20 cellular contexts compared by ENCODE assay signal in the genomic region with DNA sequence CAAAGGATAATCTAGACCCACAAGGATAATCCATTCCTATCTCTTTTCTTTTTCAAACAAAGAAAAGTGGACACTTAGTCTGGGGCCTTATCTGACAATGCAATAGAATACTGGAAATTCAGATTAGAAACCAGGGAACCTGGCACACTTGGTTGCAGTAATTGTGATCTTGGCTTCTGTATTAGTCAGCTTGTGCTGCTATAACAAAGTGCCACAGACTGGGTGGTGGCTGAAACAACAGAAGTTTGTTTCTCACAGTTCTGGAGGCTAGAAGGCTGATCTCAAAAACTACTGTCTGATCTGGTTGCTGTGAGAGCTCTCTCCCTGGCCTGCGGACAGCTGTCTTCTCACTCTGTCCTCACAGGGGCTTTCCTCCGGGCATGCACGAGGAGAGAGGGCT. TPM values are rescaled to one million over a fixed set of nuclear protein-coding genes. Genes with fewer than 3 reads are reported as not detected.
DNase-seq lines count a peak whose midpoint lies in the region; ATAC-seq, FAIRE-seq and TF ChIP-seq lines count a peak whose summit lies in the region.
"Had no signal": no experiment of that assay in that cellular context is flagged by ENCODE, and none has a peak within 500 bp of the region (broad histone marks: within the 10 kb centered on the region; RNA-seq: fewer than 3 reads in every experiment).

No MANE protein-coding gene starts in this region.

- H3K4me3 ChIP-seq in HepG2 (replicated peaks in 1 of 3; ENCODE audit: insufficient read depth in 1 of 3, low read depth in 2 of 3, low read length in 3 of 3), result no peak overlapping the region
- no peak overlapping the region for H3K4me3 ChIP-seq in right lobe of liver
- no peak overlapping the region for H3K4me3 ChIP-seq in mesenchymal stem cell (ENCODE audit: insufficient read depth in 1 of 2, low read depth in 1 of 2, low read length in 2 of 2)
- H3K4me3 ChIP-seq in transverse colon, result no peak overlapping the region
- H3K4me3 ChIP-seq: GM23338 had no signal

- H2AFZ ChIP-seq in HepG2 (ENCODE audit: low read length) (no peak overlapping the region), mesenchymal stem cell (ENCODE audit: low read depth, low read length) (no peak overlapping the region)
- H2AFZ ChIP-seq: GM23338 had no signal

- no peak overlapping the region for H3K27ac ChIP-seq in HepG2 (ENCODE audit: extremely low read length, insufficient read depth, low read length)
- no peak overlapping the region for H3K27ac ChIP-seq in right lobe of liver
- no peak overlapping the region for H3K27ac ChIP-seq in mesenchymal stem cell (ENCODE audit: low read length, poor library complexity, severe bottlenecking)
- H3K27ac ChIP-seq in foreskin keratinocyte, result no peak overlapping the region
- H3K27ac ChIP-seq in transverse colon, result no peak overlapping the region

- BruUV-seq in HepG2 (replicated peaks; lab: Mats Ljungman, UMichigan), result no TSS peak

- no peaks in the 10 kb centered on the region for H3K9me3 Mint-ChIP-seq in progenitor cell of endocrine pancreas (ENCODE audit: low read depth)
- H3K9me3 Mint-ChIP-seq: CD4-positive, alpha-beta memory T cell; GM23338; H9 had no signal

- H2BK15ac ChIP-seq in mesenchymal stem cell (ENCODE audit: low read depth, poor library complexity, severe bottlenecking), result peak overlapping the region; percentile 34

- H3K9me3 ChIP-seq in HepG2 (ENCODE audit: low read length) (no peaks in the 10 kb centered on the region), right lobe of liver (no peaks in the 10 kb centered on the region), mesenchymal stem cell (ENCODE audit: control insufficient read depth, low read length) (no peaks in the 10 kb centered on the region), transverse colon (no peaks in the 10 kb centered on the region)

- POLR2A ChIA-PET in HepG2 (lab: Yijun Ruan, JAX), result no interaction called here

- peaks cover 14% of the 10 kb centered on the region; the same call in 1 of the 2 replicates for H3K4me1 ChIP-seq in HepG2 (ENCODE audit: insufficient read depth, low read length)
- no peaks in the 10 kb centered on the region for H3K4me1 ChIP-seq in right lobe of liver
- peaks cover 5% of the 10 kb centered on the region for H3K4me1 ChIP-seq in mesenchymal stem cell (ENCODE audit: control insufficient read depth, insufficient read depth, low read depth, low read length)
- H3K4me1 ChIP-seq in foreskin keratinocyte, result peaks cover 15% of the 10 kb centered on the region
- peaks cover 0 to 6% (median 0%) of the 10 kb centered on the region in 4 donors for H3K4me1 ChIP-seq in transverse colon

- no peak for TF ChIP-seq RAD21 in HepG2 (CRISPR knock-in tag; IDR thresholded peaks at IDR 0.05)

- H3K79me2 ChIP-seq in HepG2 (ENCODE audit: insufficient read depth, low read length), result no peaks in the 10 kb centered on the region

- no peak overlapping the region for H3K14ac ChIP-seq in mesenchymal stem cell (ENCODE audit: low read length in 2 of 2)

- peaks cover 1% of the 10 kb centered on the region for H3K36me3 Mint-ChIP-seq in progenitor cell of endocrine pancreas (ENCODE audit: insufficient read depth)
- H3K36me3 Mint-ChIP-seq: CD4-positive, alpha-beta memory T cell had no signal

- no peak for DNase-seq in HepG2 (ENCODE audit: low spot score)
- no peak for DNase-seq in right lobe of liver
- DNase-seq in OCI-M1 (lab: John Stamatoyannopoulos, UW), result peak; percentile 20
- no peak for DNase-seq in mesenchymal stem cell
- no peak for DNase-seq in foreskin keratinocyte
- no peak for DNase-seq in transverse colon
- DNase-seq in progenitor cell of endocrine pancreas (ENCODE audit: low spot score, unreplicated experiment), result no peak
- DNase-seq: 8988T; C1 segment of cervical spinal cord; Calu3; CD4-positive, alpha-beta memory T cell; COR-L47; DMS53; DMS79 treated with DMSO at 0.1 percent for 48 hours; GF-D8; H9 had no signal

- peaks cover 0 to 6% of the 10 kb centered on the region in 2 experiments; a peak in 1 of 5 replicates for H3K27me3 ChIP-seq in HepG2 (ENCODE audit: control insufficient read depth in 1 of 2, insufficient read depth in 2 of 2, low read length in 2 of 2)
- no peaks in the 10 kb centered on the region for H3K27me3 ChIP-seq in right lobe of liver
- no peaks in the 10 kb centered on the region for H3K27me3 ChIP-seq in mesenchymal stem cell (ENCODE audit: control insufficient read depth in 1 of 2, insufficient read depth in 1 of 2, low read length in 2 of 2)
- H3K27me3 ChIP-seq in foreskin keratinocyte, result no peaks in the 10 kb centered on the region
- H3K27me3 ChIP-seq in transverse colon, result no peaks in the 10 kb centered on the region

- H3K4ac ChIP-seq in mesenchymal stem cell (ENCODE audit: low read depth in 1 of 2, low read length in 2 of 2), result no peak overlapping the region

- no peak overlapping the region for H2BK12ac ChIP-seq in mesenchymal stem cell (ENCODE audit: low read length in 2 of 2)

- no peak for ATAC-seq in HepG2
- no peak for ATAC-seq in right lobe of liver
- no peak for ATAC-seq in foreskin keratinocyte
- ATAC-seq: GM23338, HCT116 had no signal

- no peak overlapping the region for H3K4me2 ChIP-seq in HepG2 (ENCODE audit: low read depth, low read length)
- no peak overlapping the region for H3K4me2 ChIP-seq in mesenchymal stem cell (ENCODE audit: low read length, poor library complexity, severe bottlenecking)
- H3K4me2 ChIP-seq: GM23338 had no signal

- CTCF ChIA-PET in HepG2 (lab: Yijun Ruan, JAX; ENCODE audit: low intra/inter-chr PET ratio, low total read pairs), result no interaction called here

- H3K4me3 Mint-ChIP-seq in progenitor cell of endocrine pancreas (ENCODE audit: low read depth), result no peak overlapping the region
- H3K4me3 Mint-ChIP-seq: CD4-positive, alpha-beta memory T cell; GM23338; H9 had no signal

- WGBS in HepG2 (ENCODE audit: low lambda C conversion rate), result 25% methylated on average over 3 of the region's 3 CpGs
- WGBS in right lobe of liver (ENCODE audit: insufficient coverage, low coverage, low lambda C conversion rate, missing lambda C conversion rate), result 77% methylated on average over 3 of the region's 3 CpGs
- WGBS in mesenchymal stem cell, result 92% methylated on average over 3 of the region's 3 CpGs
- 91% methylated on average over 3 of the region's 3 CpGs; no CpG with 5 or more reads in 1 of the 2 donors for WGBS in transverse colon (ENCODE audit: low coverage in 1 of 2), 2 donors

- H3K79me1 ChIP-seq in mesenchymal stem cell (replicated peaks; ENCODE audit: low read length, poor library complexity, severe bottlenecking), result no peaks in the 10 kb centered on the region

- no peaks in the 10 kb centered on the region for H4K20me1 ChIP-seq in HepG2 (ENCODE audit: insufficient read depth, low read length)

- FAIRE-seq in HepG2 (lab: Jason Lieb, UNC), result no peak
- FAIRE-seq: GM12891, GM18507 had no signal

- in situ Hi-C loops in HepG2 (cut with HindIII; ENCODE audit: extremely low pct_ligation_motif_present, low pct_unique_long_range_greater_than_20kb) (no loop called here), transverse colon (cut with MboI; ENCODE audit: low pct_ligation_motif_present in 1 of 4, low pct_unique_long_range_greater_than_20kb in 1 of 4, low sequenced_read_pairs in 3 of 4) (no loop called here)

- TF ChIP-seq POLR2A in HepG2 (IDR thresholded peaks at IDR 0.05; ENCODE audit: insufficient read depth in 1 of 2, low read depth in 2 of 2, low read length in 2 of 2) (no peak), right lobe of liver (IDR thresholded peaks at IDR 0.05) (no peak), transverse colon (IDR thresholded peaks at IDR 0.05) (no peak)

- H4K91ac ChIP-seq in mesenchymal stem cell (ENCODE audit: low read length), result no peak overlapping the region

- H3K36me3 ChIP-seq in HepG2 (replicated peaks in 1 of 2; ENCODE audit: control insufficient read depth in 1 of 2, insufficient read depth in 2 of 2, low read length in 2 of 2) (no peaks in the 10 kb centered on the region), right lobe of liver (no peaks in the 10 kb centered on the region), mesenchymal stem cell (ENCODE audit: control insufficient read depth in 1 of 2, insufficient read depth in 2 of 2, low read depth in 1 of 2, low read length in 2 of 2) (no peaks in the 10 kb centered on the region), transverse colon (no peaks in the 10 kb centered on the region)

- H3K18ac ChIP-seq in mesenchymal stem cell (ENCODE audit: low read depth in 1 of 2, low read length in 2 of 2), result no peak overlapping the region

- no peak overlapping the region for H4K8ac ChIP-seq in mesenchymal stem cell (ENCODE audit: low read length)

- H2BK120ac ChIP-seq in mesenchymal stem cell (ENCODE audit: low read depth, low read length), result no peak overlapping the region

- H3K4me1 Mint-ChIP-seq in progenitor cell of endocrine pancreas (ENCODE audit: low read depth), result peaks cover 5% of the 10 kb centered on the region
- H3K4me1 Mint-ChIP-seq: CD4-positive, alpha-beta memory T cell; GM23338; H9 had no signal

- TF ChIP-seq CTCF in HepG2 (CRISPR knock-in tag; IDR thresholded peaks at IDR 0.05) (no peak), right lobe of liver (IDR thresholded peaks at IDR 0.05) (no peak), foreskin keratinocyte (conservative IDR thresholded peaks at IDR 0.05) (no peak), transverse colon (IDR thresholded peaks at IDR 0.05) (no peak), progenitor cell of endocrine pancreas (IDR thresholded peaks at IDR 0.05; ENCODE audit: unreplicated experiment) (no peak)

- H3K23ac ChIP-seq in mesenchymal stem cell (ENCODE audit: low read length in 2 of 2), result no peak overlapping the region

- no peaks in the 10 kb centered on the region for H3K27me3 Mint-ChIP-seq in progenitor cell of endocrine pancreas

- no peak for TF ChIP-seq EP300 in HepG2 (IDR thresholded peaks at IDR 0.05; ENCODE audit: low read depth in 2 of 2, low read length in 2 of 2)
- TF ChIP-seq EP300 in HepG2 (CRISPR knock-in tag; IDR thresholded peaks at IDR 0.05; ENCODE audit: borderline replicate concordance), result no peak
- TF ChIP-seq EP300 in transverse colon (IDR thresholded peaks at IDR 0.05; ENCODE audit: low read depth), result no peak

- no peak overlapping the region for H2BK5ac ChIP-seq in mesenchymal stem cell (ENCODE audit: low read depth, low read length, poor library complexity, severe bottlenecking)

- H3K9ac ChIP-seq in HepG2 (ENCODE audit: insufficient read depth, low read depth, low read length), result no peak overlapping the region
- H3K9ac ChIP-seq in mesenchymal stem cell (ENCODE audit: low read length), result no peak overlapping the region

- no peak overlapping the region for H3K27ac Mint-ChIP-seq in progenitor cell of endocrine pancreas
- H3K27ac Mint-ChIP-seq: CD4-positive, alpha-beta memory T cell; GM23338; H9 had no signal

- intact Hi-C loops in HepG2 (cut with micrococcal nuclease; ENCODE audit: unreplicated experiment) (no loop called here), right lobe of liver (cut with DNase I) (no loop called here), transverse colon (cut with DNase I; ENCODE audit: low total_unique reads) (no loop called here)

- H2AK5ac ChIP-seq in mesenchymal stem cell (ENCODE audit: low read length, severe bottlenecking), result no peak overlapping the region

RNA-seq across cellular contexts. Expression of gene SNRNP48, which starts 49.4 kb away (rescaled TPM):
- 47.5 and 82.0 TPM in 2 replicates for total RNA-seq in HepG2 (2016; rRNA removed; fragmentation: Illumina TruSeq; extraction: Trizol)
- 4.5 and 5.3 TPM in 2 replicates for total RNA-seq in HepG2 (2016; cell fraction: cytosol; rRNA removed; fragmentation: Illumina TruSeq; extraction: Trizol; ENCODE audit: low read depth)
- total RNA-seq in HepG2 (2016; cell fraction: insoluble cytoplasmic fraction; rRNA removed; fragmentation: Illumina TruSeq; extraction: Trizol), result 53.2 and 86.1 TPM in 2 replicates
- total RNA-seq in HepG2 (2016; cell fraction: membrane; rRNA removed; fragmentation: Illumina TruSeq; extraction: Trizol), result 13.9 and 17.5 TPM in 2 replicates
- 32.5 and 36.4 TPM in 2 replicates for total RNA-seq in HepG2 (2016; cell fraction: nucleus; rRNA removed; fragmentation: Illumina TruSeq; extraction: Trizol)
- polyA plus RNA-seq in HepG2 (2011; rRNA removed), result 11.6 and 17.5 TPM in 2 replicates
- 7.7 and 8.9 TPM in 2 replicates for polyA plus RNA-seq in HepG2 (2011; cell fraction: cytosol; rRNA removed)
- 7.9 and 11.5 TPM in 2 replicates for polyA plus RNA-seq in HepG2 (2011; cell fraction: nucleus; rRNA removed)
- polyA plus RNA-seq in HepG2 (2012), result 12.4 and 15.5 TPM in 2 replicates
- 2.1 and 2.4 TPM in 2 replicates for polyA plus RNA-seq in HepG2 (2016; cell fraction: cytosol; fragmentation: Illumina TruSeq; extraction: Trizol; ENCODE audit: low read depth)
- polyA plus RNA-seq in HepG2 (2016; cell fraction: insoluble cytoplasmic fraction; fragmentation: Illumina TruSeq; extraction: Trizol; ENCODE audit: low read depth), result 53.9 and 61.3 TPM in 2 replicates
- 6.2 and 7.3 TPM in 2 replicates for polyA plus RNA-seq in HepG2 (2016; cell fraction: membrane; fragmentation: Illumina TruSeq; extraction: Trizol; ENCODE audit: low read depth)
- polyA plus RNA-seq in HepG2 (2016; cell fraction: nucleus; fragmentation: Illumina TruSeq; extraction: Trizol; ENCODE audit: insufficient read depth, low read depth), result 40.0 and 41.7 TPM in 2 replicates
- 7.8 and 10.6 TPM in 2 replicates for polyA minus RNA-seq in HepG2 (2011; rRNA and poly(A)+ RNA removed; ENCODE audit: low replicate concordance)
- polyA minus RNA-seq in HepG2 (2011; cell fraction: cytosol; rRNA and poly(A)+ RNA removed), result 9.2 and 11.9 TPM in 2 replicates
- polyA minus RNA-seq in HepG2 (2011; cell fraction: nucleus; rRNA and poly(A)+ RNA removed), result 28.1 and 32.1 TPM in 2 replicates
- 10 to 100 TPM in 1 of 6 experiments, 1 to 10 TPM in 5; 4.7 to 13.7 (median 7.0) TPM for total RNA-seq in right lobe of liver
- polyA plus RNA-seq in mesenchymal stem cell (2013, experiment 1 of 2), result 9.5 TPM
- polyA plus RNA-seq in mesenchymal stem cell (2013, experiment 2 of 2), result 10.3 TPM
- 12.0 and 12.2 TPM in 2 replicates for total RNA-seq in foreskin keratinocyte
- polyA plus RNA-seq in foreskin keratinocyte, result 4.0 and 5.1 TPM in 2 replicates
- 10 to 100 TPM in 3 of 4 donors, 1 to 10 TPM in 1; 7.9 to 31.8 (median 16.6) TPM for total RNA-seq in transverse colon
- total RNA-seq in progenitor cell of endocrine pancreas, result 19.2 and 20.1 TPM in 2 replicates
